Comparison of ENCODE assay signal across 12 cellular contexts in the genomic region with DNA sequence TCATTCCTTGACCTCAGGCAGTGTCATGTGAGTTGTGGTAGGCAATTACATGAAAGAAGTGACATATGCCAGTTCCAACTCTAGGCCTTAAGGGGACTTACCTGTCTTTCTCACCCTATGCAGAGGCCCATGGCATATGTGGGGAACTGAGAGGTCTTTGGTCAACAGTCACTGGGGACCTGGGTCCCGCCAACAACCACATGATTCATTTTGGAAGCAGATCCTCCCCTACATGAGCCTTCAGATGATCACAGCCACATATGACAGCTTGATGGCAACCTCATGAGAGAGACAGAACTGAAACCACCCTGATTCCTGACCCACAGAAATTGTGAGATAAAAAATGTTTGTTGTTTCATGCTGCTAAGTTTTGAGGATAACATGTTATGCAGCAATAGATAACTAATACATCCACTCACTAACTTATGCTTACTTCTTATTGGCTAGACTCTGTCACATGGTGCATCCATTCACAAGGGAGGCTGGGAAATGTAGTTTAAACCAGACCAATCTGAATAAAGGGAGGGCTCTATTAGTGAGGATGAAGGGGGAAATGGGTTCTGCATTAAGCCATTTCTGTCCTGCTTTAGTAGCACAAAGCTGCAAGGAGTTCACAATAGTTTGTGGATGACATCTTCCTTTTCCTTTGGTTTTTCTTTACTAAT.
DNase-seq lines count a peak whose midpoint lies in the region; ATAC-seq and TF ChIP-seq lines count a peak whose summit lies in the region.
"Had no signal": no experiment of that assay in that cellular context is flagged by ENCODE, and none has a peak within 500 bp of the region (broad histone marks: within the 10 kb centered on the region; RNA-seq: fewer than 3 reads in every experiment).

No MANE protein-coding gene starts in this region.

- DNase-seq in GM06990 (ENCODE audit: extremely low read depth, insufficient read length) (peak; percentile 0), WTC11 (ENCODE audit: low spot score) (no peak)
- DNase-seq in stimulated activated naive B cell treated with anti-CD40 and anti-IgM and Interleukin-4, amounts not matched to agents 10 μg/mL and 1 μg/mL and 100 μg/mL, for 72 hours: peak; percentile 33
- no peak for DNase-seq in stimulated activated naive CD4-positive, alpha-beta T cell (lab: John Stamatoyannopoulos, UW)
- DNase-seq: BE2C; CD4-positive, alpha-beta memory T cell; DMS79; H9 had no signal

- H3K4me3 ChIP-seq in GM06990 (replicated peaks; ENCODE audit: low read depth, low read length): no peak overlapping the region
- H3K4me3 ChIP-seq: GM23338 had no signal

- peaks cover 9% of the 10 kb centered on the region for H3K4me1 Mint-ChIP-seq in WTC11
- H3K4me1 Mint-ChIP-seq in stimulated activated naive B cell treated with anti-CD40 and anti-IgM and Interleukin-4, amounts not matched to agents 10 μg/mL and 1 μg/mL and 100 μg/mL, for 72 hours: peaks cover 0 to 5% of the 10 kb centered on the region in 2 donors
- H3K4me1 Mint-ChIP-seq: CD4-positive, alpha-beta memory T cell had no signal

- peaks cover 38% of the 10 kb centered on the region for H3K9me3 Mint-ChIP-seq in WTC11
- H3K9me3 Mint-ChIP-seq in stimulated activated naive B cell treated with anti-CD40 and anti-IgM and Interleukin-4, amounts not matched to agents 10 μg/mL and 1 μg/mL and 100 μg/mL, for 72 hours: peaks cover 16 to 30% of the 10 kb centered on the region in 2 donors

- H3K27me3 Mint-ChIP-seq in WTC11 (ENCODE audit: low read depth): peaks cover 6% of the 10 kb centered on the region; the same call in 1 of the 2 replicates
- no peaks in the 10 kb centered on the region for H3K27me3 Mint-ChIP-seq in stimulated activated naive B cell treated with anti-CD40 and anti-IgM and Interleukin-4, amounts not matched to agents 10 μg/mL and 1 μg/mL and 100 μg/mL, for 72 hours

- CTCF ChIA-PET in WTC11 (lab: Charles Lee): no interaction called here

- no peak for TF ChIP-seq CTCF in GM06990 (IDR thresholded peaks at IDR 0.05; ENCODE audit: insufficient read depth, low read length, poor library complexity, severe bottlenecking)
- TF ChIP-seq CTCF in WTC11 (IDR thresholded peaks at IDR 0.05): no peak

- no peak overlapping the region for H3K4me3 Mint-ChIP-seq in WTC11
- no peak overlapping the region for H3K4me3 Mint-ChIP-seq in stimulated activated naive B cell treated with anti-CD40 and anti-IgM and Interleukin-4, amounts not matched to agents 10 μg/mL and 1 μg/mL and 100 μg/mL, for 72 hours
- H3K4me3 Mint-ChIP-seq: CD4-positive, alpha-beta memory T cell; GM23338; H9 had no signal

- no peak overlapping the region for H3K27ac Mint-ChIP-seq in WTC11
- H3K27ac Mint-ChIP-seq in stimulated activated naive B cell treated with anti-CD40 and anti-IgM and Interleukin-4, amounts not matched to agents 10 μg/mL and 1 μg/mL and 100 μg/mL, for 72 hours: no peak overlapping the region
- H3K27ac Mint-ChIP-seq: CD4-positive, alpha-beta memory T cell; GM23338; H9 had no signal

- no peaks in the 10 kb centered on the region for H3K36me3 ChIP-seq in GM06990 (ENCODE audit: control insufficient read depth, insufficient read depth, low read length)
- H3K36me3 ChIP-seq: BE2C had no signal

- ATAC-seq in WTC11 (no peak), GM18511 (IDR thresholded peaks at IDR 0.05; ENCODE audit: unreplicated experiment) (no peak), GM18517 (IDR thresholded peaks at IDR 0.05; ENCODE audit: unreplicated experiment) (no peak)
- peak; percentile 92 to 97 for ATAC-seq in stimulated activated naive B cell treated with anti-CD40 and anti-IgM and Interleukin-4, amounts not matched to agents 10 μg/mL and 1 μg/mL and 100 μg/mL, for 72 hours (replicated peaks)
- ATAC-seq: GM23338 had no signal

- POLR2A ChIA-PET in WTC11 (lab: Charles Lee): no interaction called here

- no peak for TF ChIP-seq RAD21 in Ishikawa (IDR thresholded peaks at IDR 0.05; ENCODE audit: low read depth)

- TF ChIP-seq EP300 in Ishikawa (IDR thresholded peaks at IDR 0.05; ENCODE audit: borderline replicate concordance): no peak

- H3K36me3 Mint-ChIP-seq in WTC11: peaks cover 13% of the 10 kb centered on the region
- no peaks in the 10 kb centered on the region for H3K36me3 Mint-ChIP-seq in stimulated activated naive B cell treated with anti-CD40 and anti-IgM and Interleukin-4, amounts not matched to agents 10 μg/mL and 1 μg/mL and 100 μg/mL, for 72 hours
- H3K36me3 Mint-ChIP-seq: CD4-positive, alpha-beta memory T cell had no signal

- H3K27me3 ChIP-seq in GM06990 (replicated peaks; ENCODE audit: control insufficient read depth, insufficient read depth, low read length): no peaks in the 10 kb centered on the region
- H3K27me3 ChIP-seq: BE2C had no signal

TF ChIP-seq in Ishikawa, 13 proteins besides CTCF, POLR2A, EP300 and RAD21 (continues in another document):
- TF ChIP-seq CREB1 (IDR thresholded peaks at IDR 0.05; ENCODE audit: low read depth) (no peak), TCF12 (IDR thresholded peaks at IDR 0.05; ENCODE audit: low read depth) (no peak), EGR1 (IDR thresholded peaks at IDR 0.05) (no peak), ZBTB7A (IDR thresholded peaks at IDR 0.05; ENCODE audit: low read depth) (no peak), REST (IDR thresholded peaks at IDR 0.05; ENCODE audit: low read depth) (no peak), YY1 (IDR thresholded peaks at IDR 0.05; ENCODE audit: low read depth) (no peak)
- TF ChIP-seq, protein P1, sequence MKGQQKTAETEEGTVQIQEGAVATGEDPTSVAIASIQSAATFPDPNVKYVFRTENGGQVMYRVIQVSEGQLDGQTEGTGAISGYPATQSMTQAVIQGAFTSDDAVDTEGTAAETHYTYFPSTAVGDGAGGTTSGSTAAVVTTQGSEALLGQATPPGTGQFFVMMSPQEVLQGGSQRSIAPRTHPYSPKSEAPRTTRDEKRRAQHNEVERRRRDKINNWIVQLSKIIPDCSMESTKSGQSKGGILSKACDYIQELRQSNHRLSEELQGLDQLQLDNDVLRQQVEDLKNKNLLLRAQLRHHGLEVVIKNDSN (IDR thresholded peaks at IDR 0.05): peak; percentile 78

TF ChIP-seq in WTC11, 78 proteins besides CTCF, POLR2A, EP300 and RAD21 (continues in another document):
- TF ChIP-seq FOXK1 (CRISPR knock-in tag; IDR thresholded peaks at IDR 0.05): no peak
- no peak for TF ChIP-seq ETV6 (CRISPR knock-in tag; IDR thresholded peaks at IDR 0.05)
- no peak for TF ChIP-seq ERG (CRISPR knock-in tag; IDR thresholded peaks at IDR 0.05)
- TF ChIP-seq, protein P2, sequence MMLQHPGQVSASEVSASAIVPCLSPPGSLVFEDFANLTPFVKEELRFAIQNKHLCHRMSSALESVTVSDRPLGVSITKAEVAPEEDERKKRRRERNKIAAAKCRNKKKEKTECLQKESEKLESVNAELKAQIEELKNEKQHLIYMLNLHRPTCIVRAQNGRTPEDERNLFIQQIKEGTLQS (CRISPR knock-in tag; conservative IDR thresholded peaks at IDR 0.05): no peak
- no peak for TF ChIP-seq MAX (CRISPR knock-in tag; IDR thresholded peaks at IDR 0.05)
- TF ChIP-seq PRDM15 (CRISPR knock-in tag; IDR thresholded peaks at IDR 0.05): no peak
- TF ChIP-seq, protein P1 (CRISPR knock-in tag; IDR thresholded peaks at IDR 0.05): peak; percentile 81

Comparison
In these comparisons a context has a peak if more than half of its experiments do, and no peak if none do; other contexts are left out.
1. DNase-seq: peak in GM06990 (single experiment) and stimulated activated naive B cell treated with anti-CD40 and anti-IgM and Interleukin-4, amounts not matched to agents 10 μg/mL and 1 μg/mL and 100 μg/mL, for 72 hours (single experiment); none in WTC11 (single experiment) and stimulated activated naive CD4-positive, alpha-beta T cell (0 of 6).
2. ATAC-seq: peak in stimulated activated naive B cell treated with anti-CD40 and anti-IgM and Interleukin-4, amounts not matched to agents 10 μg/mL and 1 μg/mL and 100 μg/mL, for 72 hours (2 of 2); none in WTC11 (single experiment), GM18511 (single experiment) and GM18517 (single experiment).